21 cellular contexts compared by ENCODE assay signal in genomic region chr20:1012359-1013168, GRCh38. TPM values are rescaled to one million over a fixed set of nuclear protein-coding genes. Genes with fewer than 3 reads are reported as not detected.
DNase-seq lines count a peak whose midpoint lies in the region; ATAC-seq and TF ChIP-seq lines count a peak whose summit lies in the region.
"Had no signal": no experiment of that assay in that cellular context is flagged by ENCODE, and none has a peak within 500 bp of the region (broad histone marks: within the 10 kb centered on the region; RNA-seq: fewer than 3 reads in every experiment).

No MANE protein-coding gene starts in this region.

- H3K36me3 ChIP-seq in HEK293 (ENCODE audit: control insufficient read depth in 2 of 2, insufficient read depth in 1 of 2, low read length in 2 of 2) (no peaks in the 10 kb centered on the region), Panc1 (ENCODE audit: control insufficient read depth, insufficient read depth, low read length) (no peaks in the 10 kb centered on the region)
- H3K36me3 ChIP-seq: BLaER1, HAP-1 had no signal

- intact Hi-C loops in Panc1 (cut with micrococcal nuclease; ENCODE audit: unreplicated experiment) = no loop called here

- no peaks in the 10 kb centered on the region for H3K36me3 Mint-ChIP-seq in nephron progenitor cell (ENCODE audit: low read depth)
- no peaks in the 10 kb centered on the region for H3K36me3 Mint-ChIP-seq in T-helper 2 cell treated with Interferon-gamma antibody and Interleukin-4, amounts not matched to agents 5 μg/mL and 100 μg/mL, for 36 hours (ENCODE audit: low read depth)
- H3K36me3 Mint-ChIP-seq: CD14-positive monocyte had no signal

- DNase-seq in Panc1 (ENCODE audit: low read depth, low spot score) = no peak
- peak; percentile 54 for DNase-seq in islet precursor cell
- no peak for DNase-seq in nephron progenitor cell
- DNase-seq in stimulated activated CD8-positive, alpha-beta memory T cell treated with anti-CD3 and anti-CD28 coated beads, Interleukin-4, amount 100 ng/mL, for 48 hours = no peak
- DNase-seq in T-helper 2 cell treated with Interferon-gamma antibody and Interleukin-4, amounts not matched to agents 5 μg/mL and 100 μg/mL, for 36 hours (ENCODE audit: low spot score) = no peak
- no peak for DNase-seq in NCI-H510A treated with DMSO at 0.1 percent for 48 hours (lab: John Stamatoyannopoulos, UW)
- DNase-seq: 8988T; CD4-positive, alpha-beta memory T cell; DMS153; DMS79; GDM1 had no signal

- TF ChIP-seq CTCF in HEK293 (tag by site-specific recombination; IDR thresholded peaks at IDR 0.05) (no peak), Panc1 (IDR thresholded peaks at IDR 0.05) (no peak), nephron progenitor cell (IDR thresholded peaks at IDR 0.05) (no peak)

- 0 out of 2 replicates have a peak, but pooled peaks have one; percentile 33 for ATAC-seq in Panc1
- no peak for ATAC-seq in GM21423 (IDR thresholded peaks at IDR 0.05; ENCODE audit: unreplicated experiment)

- H3K4me3 Mint-ChIP-seq in nephron progenitor cell = no peak overlapping the region
- H3K4me3 Mint-ChIP-seq in T-helper 2 cell treated with Interferon-gamma antibody and Interleukin-4, amounts not matched to agents 5 μg/mL and 100 μg/mL, for 36 hours = no peak overlapping the region
- H3K4me3 Mint-ChIP-seq: CD14-positive monocyte; CD4-positive, alpha-beta memory T cell had no signal

- peak overlapping the region; percentile 81 for H3K27ac Mint-ChIP-seq in nephron progenitor cell
- H3K27ac Mint-ChIP-seq in T-helper 2 cell treated with Interferon-gamma antibody and Interleukin-4, amounts not matched to agents 5 μg/mL and 100 μg/mL, for 36 hours = no peak overlapping the region
- H3K27ac Mint-ChIP-seq: CD14-positive monocyte had no signal

- in situ Hi-C loops in Panc1 (cut with HindIII; ENCODE audit: low pct_unique_long_range_greater_than_20kb, low sequenced_read_pairs) = no loop called here

- no TSS peak for BruUV-seq in Panc1 (replicated peaks; lab: Mats Ljungman, UMichigan)

- peaks cover 2% of the 10 kb centered on the region; the same call in 1 of the 2 replicates for H3K27me3 ChIP-seq in Panc1 (ENCODE audit: control insufficient read depth, insufficient read depth, low read length)
- H3K27me3 ChIP-seq: BLaER1 had no signal

- peaks cover 18% of the 10 kb centered on the region for H3K27me3 Mint-ChIP-seq in nephron progenitor cell (ENCODE audit: low read depth, poor library complexity)
- H3K27me3 Mint-ChIP-seq in T-helper 2 cell treated with Interferon-gamma antibody and Interleukin-4, amounts not matched to agents 5 μg/mL and 100 μg/mL, for 36 hours (ENCODE audit: low read depth) = peaks cover 7% of the 10 kb centered on the region

- H3K27ac ChIP-seq in HEK293 (ENCODE audit: extremely low read depth, low read depth, low read length) (no peak overlapping the region), Panc1 (ENCODE audit: low read length) (no peak overlapping the region)
- H3K27ac ChIP-seq: BLaER1, HL-60 had no signal

- no peaks in the 10 kb centered on the region for H3K9me3 Mint-ChIP-seq in nephron progenitor cell
- no peaks in the 10 kb centered on the region for H3K9me3 Mint-ChIP-seq in T-helper 2 cell treated with Interferon-gamma antibody and Interleukin-4, amounts not matched to agents 5 μg/mL and 100 μg/mL, for 36 hours
- H3K9me3 Mint-ChIP-seq: CD4-positive, alpha-beta memory T cell had no signal

- POLR2A ChIA-PET in HEK293 (lab: Yijun Ruan, JAX) (interaction anchor here (0.6 kb wide), 1 partner anchor 1502 kb away, joined by 4 read pairs; no protein-coding TSS in a partner anchor), Panc1 (lab: Charles Lee) (no interaction called here)

- H3K4me3 ChIP-seq in HEK293 (ENCODE audit: low read depth, low read length) (no peak overlapping the region), Panc1 (ENCODE audit: low read depth in 2 of 2, low read length in 2 of 2) (no peak overlapping the region)
- H3K4me3 ChIP-seq: BLaER1, HAP-1 had no signal

- H3K4me1 ChIP-seq in HEK293 (ENCODE audit: control insufficient read depth, insufficient read depth, low read length) = no peaks in the 10 kb centered on the region
- H3K4me1 ChIP-seq in Panc1 (ENCODE audit: control insufficient read depth, insufficient read depth, low read length) = no peaks in the 10 kb centered on the region
- H3K4me1 ChIP-seq: HAP-1 had no signal

- H3K4me1 Mint-ChIP-seq in nephron progenitor cell = peaks cover 14% of the 10 kb centered on the region
- H3K4me1 Mint-ChIP-seq in T-helper 2 cell treated with Interferon-gamma antibody and Interleukin-4, amounts not matched to agents 5 μg/mL and 100 μg/mL, for 36 hours (ENCODE audit: low read depth) = no peaks in the 10 kb centered on the region
- H3K4me1 Mint-ChIP-seq: CD4-positive, alpha-beta memory T cell had no signal

- CTCF ChIA-PET in HEK293 (lab: Yijun Ruan, JAX) (interaction anchor here (0.7 kb wide), 1 partner anchor 367 kb away, joined by 3 read pairs; no protein-coding TSS in a partner anchor), Panc1 (lab: Charles Lee) (interaction anchor here (0.6 kb wide), 1 partner anchor 51 kb away, joined by 4 read pairs; no protein-coding TSS in a partner anchor)

- H3K9me3 ChIP-seq in HEK293 (ENCODE audit: control insufficient read depth, insufficient read depth, low read depth, low read length) (no peaks in the 10 kb centered on the region), Panc1 (ENCODE audit: control insufficient read depth, insufficient read depth, low read depth, low read length) (no peaks in the 10 kb centered on the region)
- H3K9me3 ChIP-seq: BLaER1, HAP-1 had no signal

TF ChIP-seq in HEK293, 187 proteins besides CTCF, POLR2A, EP300 and RAD21:
- TF ChIP-seq OSR2 (tag by site-specific recombination; IDR thresholded peaks at IDR 0.05) = no peak
- no peak for TF ChIP-seq PRDM4 (tag by site-specific recombination; IDR thresholded peaks at IDR 0.05)
- TF ChIP-seq ZNF398 (tag by site-specific recombination; IDR thresholded peaks at IDR 0.05) = peak; percentile 66
- peak; percentile 95 for TF ChIP-seq EGR2 (tag by site-specific recombination; IDR thresholded peaks at IDR 0.05; ENCODE audit: low read depth)
- peak; percentile 92 for TF ChIP-seq ZFHX2 (tag by site-specific recombination; conservative IDR thresholded peaks at IDR 0.05)

RNA-seq across cellular contexts. Expression of gene RSPO4, which starts 10.5 kb away (rescaled TPM):
- total RNA-seq in Panc1 (2021; ENCODE audit: unreplicated experiment) = 0.54 TPM
- polyA plus RNA-seq in Panc1 (2012; ENCODE audit: insufficient read length) = 0.10 TPM
- total RNA-seq: A673, Daoy, H4 had no signal
- polyA plus RNA-seq: AG04450; CD14-positive monocyte; CD4-positive, alpha-beta memory T cell had no signal
